ENCODE assay signal across 31 cellular contexts in genomic region chr2:107338059-107338458, GRCh38.
DNase-seq lines count a peak whose midpoint lies in the region; ATAC-seq and TF ChIP-seq lines count a peak whose summit lies in the region.
"Had no signal": no experiment of that assay in that cellular context is flagged by ENCODE, and none has a peak within 500 bp of the region (broad histone marks: within the 10 kb centered on the region; RNA-seq: fewer than 3 reads in every experiment).

No MANE protein-coding gene starts in this region.

- H4K20me1 ChIP-seq in osteoblast (ENCODE audit: insufficient read depth, low read length): no peaks in the 10 kb centered on the region

- no peaks in the 10 kb centered on the region for H3K79me2 ChIP-seq in osteoblast (ENCODE audit: insufficient read depth, low read length)

- no peaks in the 10 kb centered on the region for H3K36me3 Mint-ChIP-seq in activated T-cell treated with anti-CD3 and anti-CD28 coated beads, Interleukin-2, amount 50 U/mL, for 24 hours (ENCODE audit: low read depth)
- H3K36me3 Mint-ChIP-seq: activated CD4-positive, alpha-beta memory T cell treated with anti-CD3 and anti-CD28 coated beads for 36 hours; CD4-positive, CD25-positive, alpha-beta regulatory T cell had no signal

- H3K36me3 ChIP-seq in osteoblast (ENCODE audit: insufficient read depth, low read length) (no peaks in the 10 kb centered on the region), aorta (ENCODE audit: control insufficient read depth in 1 of 2, insufficient read depth in 2 of 2, low read length in 1 of 2) (no peaks in the 10 kb centered on the region)
- H3K36me3 ChIP-seq: adrenal gland, ovary, tibial nerve had no signal

- H3K27ac Mint-ChIP-seq in activated T-cell treated with anti-CD3 and anti-CD28 coated beads, Interleukin-2, amount 50 U/mL, for 24 hours: no peak overlapping the region
- H3K27ac Mint-ChIP-seq: activated CD4-positive, alpha-beta memory T cell treated with anti-CD3 and anti-CD28 coated beads for 36 hours; CD4-positive, CD25-positive, alpha-beta regulatory T cell; effector memory CD8-positive, alpha-beta T cell; GM23338; HFFc6; T-helper 17 cell had no signal

- no peaks in the 10 kb centered on the region for H3K27me3 Mint-ChIP-seq in activated T-cell treated with anti-CD3 and anti-CD28 coated beads, Interleukin-2, amount 50 U/mL, for 24 hours
- H3K27me3 Mint-ChIP-seq: activated CD4-positive, alpha-beta memory T cell treated with anti-CD3 and anti-CD28 coated beads for 36 hours; CD4-positive, CD25-positive, alpha-beta regulatory T cell; effector memory CD8-positive, alpha-beta T cell; stimulated activated naive CD8-positive, alpha-beta T cell treated with anti-CD3 and anti-CD28 coated beads, Interleukin-15, amount 100 ng/mL, for 72 hours; T-helper 17 cell had no signal

- TF ChIP-seq CTCF in osteoblast (IDR thresholded peaks at IDR 0.05; ENCODE audit: extremely low read depth, low read depth, low read length): no peak

- H3K27ac ChIP-seq in osteoblast (ENCODE audit: low read depth, low read length): peak overlapping the region; percentile 75
- H3K27ac ChIP-seq in aorta (ENCODE audit: low read depth in 1 of 2, low read length in 2 of 2): no peak overlapping the region
- H3K27ac ChIP-seq: adrenal gland, ovary, SK-N-MC had no signal

- H3K4me1 Mint-ChIP-seq in activated T-cell treated with anti-CD3 and anti-CD28 coated beads, Interleukin-2, amount 50 U/mL, for 24 hours (ENCODE audit: low read depth): no peaks in the 10 kb centered on the region
- H3K4me1 Mint-ChIP-seq: CD4-positive, CD25-positive, alpha-beta regulatory T cell; stimulated activated naive CD8-positive, alpha-beta T cell treated with anti-CD3 and anti-CD28 coated beads, Interleukin-15, amount 100 ng/mL, for 72 hours; T-helper 17 cell had no signal

- no peak overlapping the region for H3K4me3 Mint-ChIP-seq in activated T-cell treated with anti-CD3 and anti-CD28 coated beads, Interleukin-2, amount 50 U/mL, for 24 hours
- H3K4me3 Mint-ChIP-seq: activated CD4-positive, alpha-beta memory T cell treated with anti-CD3 and anti-CD28 coated beads for 36 hours; CD4-positive, CD25-positive, alpha-beta regulatory T cell; effector memory CD8-positive, alpha-beta T cell; GM23338; HFFc6; nephron; stimulated activated naive CD8-positive, alpha-beta T cell treated with anti-CD3 and anti-CD28 coated beads, Interleukin-15, amount 100 ng/mL, for 72 hours; T-helper 17 cell had no signal

- intact Hi-C loops in Right ventricle myocardium superior (cut with DNase I) (no loop called here), cardiac septum (cut with DNase I) (loop anchor here (10.0 kb wide), 1 partner anchor 383 kb away; no protein-coding TSS in a partner anchor), aorta (cut with DNase I) (loop anchor here (5.0 to 10.0 kb wide), 3 partner anchors 74 to 523 kb away; partner anchors contain the start of gene ST6GAL2 (in 1 of the 2))

- DNase-seq in Right ventricle myocardium superior (no peak), cardiac septum (ENCODE audit: low spot score) (no peak), foreskin melanocyte (peak; percentile 90), osteoblast (ENCODE audit: insufficient read length, low spot score, missing footprints) (no peak), aorta (no peak)
- no peak for DNase-seq in activated T-cell treated with anti-CD3 and anti-CD28 coated beads, Interleukin-2, amount 50 U/mL, for 24 hours
- no peak for DNase-seq in stimulated activated CD4-positive, alpha-beta T cell treated with anti-CD3 and anti-CD28 coated beads, Interleukin-2, amount 100 ng/mL, for 24 hours
- DNase-seq: activated CD4-positive, alpha-beta memory T cell treated with anti-CD3 and anti-CD28 coated beads for 36 hours; activated naive CD4-positive, alpha-beta T cell treated with Interleukin-2 at 50 U/mL for 16 hours; adrenal gland; CD4-positive, CD25-positive, alpha-beta regulatory T cell; cortex of kidney; DND-41; effector memory CD8-positive, alpha-beta T cell; head of caudate nucleus; HFFc6; mammary epithelial cell; NCI-H1092 treated with DMSO at 0.1 percent for 48 hours; NCI-H1694 treated with DMSO at 0.1 percent for 48 hours; NCI-H510A; ovary; stimulated activated CD4-positive, alpha-beta T cell treated with anti-CD3 and anti-CD28 coated beads, Interleukin-2, amount 100 ng/mL, for 48 hours; stimulated activated naive CD8-positive, alpha-beta T cell treated with anti-CD3 and anti-CD28 coated beads, Interleukin-15, amount 100 ng/mL, for 72 hours; T-helper 17 cell had no signal

- no peak overlapping the region for H2AFZ ChIP-seq in osteoblast (ENCODE audit: low read length)
- H2AFZ ChIP-seq: GM23338 had no signal

- H3K4me2 ChIP-seq in osteoblast (ENCODE audit: insufficient read depth, low read length): peak overlapping the region; percentile 21
- H3K4me2 ChIP-seq: GM23338 had no signal

- WGBS in aorta, 2 donors: 3 to 5% methylated on average over 3 of the region's 3 CpGs

- peaks cover 22% of the 10 kb centered on the region for H3K9me3 Mint-ChIP-seq in activated T-cell treated with anti-CD3 and anti-CD28 coated beads, Interleukin-2, amount 50 U/mL, for 24 hours
- H3K9me3 Mint-ChIP-seq: activated CD4-positive, alpha-beta memory T cell treated with anti-CD3 and anti-CD28 coated beads for 36 hours; GM23338 had no signal

- H3K4me1 ChIP-seq in osteoblast (ENCODE audit: insufficient read depth, low read length) (peaks cover 17% of the 10 kb centered on the region), aorta (ENCODE audit: control insufficient read depth in 1 of 2, insufficient read depth in 2 of 2, low read length in 2 of 2) (peaks cover 3% of the 10 kb centered on the region in 2 donors)
- H3K4me1 ChIP-seq: adrenal gland had no signal

- peaks cover 2% of the 10 kb centered on the region for H3K9me3 ChIP-seq in osteoblast (ENCODE audit: low read depth, low read length)
- H3K9me3 ChIP-seq in aorta (ENCODE audit: control insufficient read depth, low read length): peaks cover 2% of the 10 kb centered on the region
- H3K9me3 ChIP-seq: adrenal gland had no signal

- no peaks in the 10 kb centered on the region for H3K27me3 ChIP-seq in osteoblast (ENCODE audit: insufficient read depth, low read length)
- H3K27me3 ChIP-seq in aorta (ENCODE audit: control insufficient read depth in 1 of 2, insufficient read depth in 2 of 2, low read length in 1 of 2): no peaks in the 10 kb centered on the region
- H3K27me3 ChIP-seq: adrenal gland, ovary, tibial nerve had no signal

- H3K4me3 ChIP-seq in osteoblast (ENCODE audit: insufficient read depth, low read length): no peak overlapping the region
- no peak overlapping the region for H3K4me3 ChIP-seq in aorta (ENCODE audit: low read length in 2 of 2)
- H3K4me3 ChIP-seq: adrenal gland, GM23338, K562, ovary, SK-N-MC, tibial nerve had no signal

- peak; percentile 80 for ATAC-seq in Right ventricle myocardium superior (ENCODE audit: poor library complexity)
- ATAC-seq in aorta (ENCODE audit: low FRiP score): peak; percentile 71
- ATAC-seq in HG02763 (IDR thresholded peaks at IDR 0.05; ENCODE audit: unreplicated experiment): no peak
- ATAC-seq: activated CD4-positive, CD25-positive, alpha-beta regulatory T cell treated with anti-CD3 and anti-CD28 coated beads, Interleukin-2, amount 50 U/mL, for 24 hours; effector memory CD8-positive, alpha-beta T cell; GM23338; K562; stimulated activated naive CD8-positive, alpha-beta T cell treated with anti-CD3 and anti-CD28 coated beads, Interleukin-15, amount 100 ng/mL, for 72 hours; T-helper 17 cell had no signal
